Comparison of ENCODE assay signal across 11 cellular contexts in genomic region chr15:64334530-64334929, GRCh38. TPM values are rescaled to one million over a fixed set of nuclear protein-coding genes. Genes with fewer than 3 reads are reported as not detected.
A peak's percentile ranks its signal among the peaks of the same experiment; 100 is the strongest.
DNase-seq lines count a peak whose midpoint lies in the region; ATAC-seq and TF ChIP-seq lines count a peak whose summit lies in the region.
"Had no signal": no experiment of that assay in that cellular context is flagged by ENCODE, and none has a peak within 500 bp of the region (broad histone marks: within the 10 kb centered on the region; RNA-seq: fewer than 3 reads in every experiment).

No MANE protein-coding gene starts in this region.

- peaks cover 21 to 34% (median 29%) of the 10 kb centered on the region in 4 donors for H3K4me1 Mint-ChIP-seq in CD4-positive, CD25-positive, alpha-beta regulatory T cell
- H3K4me1 Mint-ChIP-seq in activated CD4-positive, alpha-beta memory T cell treated with anti-CD3 and anti-CD28 coated beads, Interleukin-2, amount 10 ng/mL, durations not matched to agents 7 days and 5 days: peaks cover 30% of the 10 kb centered on the region
- peaks cover 11% of the 10 kb centered on the region for H3K4me1 Mint-ChIP-seq in MCF 10A (ENCODE audit: insufficient read depth, unreplicated experiment)

- intact Hi-C loops in MCF 10A (cut with micrococcal nuclease): no loop called here

- peaks cover 4% of the 10 kb centered on the region for H3K36me3 Mint-ChIP-seq in CD4-positive, CD25-positive, alpha-beta regulatory T cell
- peaks cover 18% of the 10 kb centered on the region for H3K36me3 Mint-ChIP-seq in activated CD4-positive, alpha-beta memory T cell treated with anti-CD3 and anti-CD28 coated beads, Interleukin-2, amount 10 ng/mL, durations not matched to agents 7 days and 5 days (ENCODE audit: low read depth)
- no peaks in the 10 kb centered on the region for H3K36me3 Mint-ChIP-seq in MCF 10A (ENCODE audit: insufficient read depth, unreplicated experiment)

- H3K9me3 ChIP-seq in CD4-positive, CD25-positive, alpha-beta regulatory T cell (ENCODE audit: control insufficient read depth in 2 of 2, low read length in 2 of 2): no peaks in the 10 kb centered on the region

- no peaks in the 10 kb centered on the region for H3K36me3 ChIP-seq in CD4-positive, CD25-positive, alpha-beta regulatory T cell (ENCODE audit: control insufficient read depth, insufficient read depth, low read length)
- H3K36me3 ChIP-seq: brain microvascular endothelial cell had no signal

- ATAC-seq in CD4-positive, CD25-positive, alpha-beta regulatory T cell (ENCODE audit: low read depth in 2 of 2): peak; percentile 73 to 84
- ATAC-seq: left lobe of liver had no signal

- CTCF ChIA-PET in activated CD4-positive, alpha-beta memory T cell treated with anti-CD3 and anti-CD28 coated beads, Interleukin-2, amount 10 ng/mL, durations not matched to agents 7 days and 5 days (lab: Charles Lee): interaction anchor here (1.1 to 1.6 kb wide), 3 partner anchors 10 to 393 kb away, joined by 3 read pairs; no protein-coding TSS in a partner anchor
- CTCF ChIA-PET in MCF 10A (lab: Yijun Ruan, JAX): interaction anchor here (0.7 kb wide), 1 partner anchor 35 kb away, joined by 3 read pairs; no protein-coding TSS in a partner anchor

- no TSS peak for BruUV-seq in MCF 10A (replicated peaks; lab: Mats Ljungman, UMichigan)

- H3K27me3 ChIP-seq in CD4-positive, CD25-positive, alpha-beta regulatory T cell (ENCODE audit: control insufficient read depth, insufficient read depth, low read length): no peaks in the 10 kb centered on the region
- H3K27me3 ChIP-seq: BLaER1, brain microvascular endothelial cell had no signal

- peak overlapping the region in 1 of 4 donors; percentile 57 for H3K4me3 Mint-ChIP-seq in CD4-positive, CD25-positive, alpha-beta regulatory T cell
- no peak overlapping the region for H3K4me3 Mint-ChIP-seq in activated CD4-positive, alpha-beta memory T cell treated with anti-CD3 and anti-CD28 coated beads, Interleukin-2, amount 10 ng/mL, durations not matched to agents 7 days and 5 days
- H3K4me3 Mint-ChIP-seq in MCF 10A (ENCODE audit: unreplicated experiment): no peak overlapping the region

- TF ChIP-seq CTCF in epithelial cell of esophagus (IDR thresholded peaks at IDR 0.05; ENCODE audit: insufficient read depth, low read depth, low read length, missing control alignments): peak; percentile 7
- no peak for TF ChIP-seq CTCF in MCF 10A (IDR thresholded peaks at IDR 0.05; ENCODE audit: unreplicated experiment)

- H3K27ac ChIP-seq in CD4-positive, CD25-positive, alpha-beta regulatory T cell (ENCODE audit: insufficient read depth, low read length, poor library complexity, severe bottlenecking): no peak overlapping the region
- H3K27ac ChIP-seq: BLaER1, brain microvascular endothelial cell had no signal

- no peak overlapping the region for H3K4me3 ChIP-seq in CD4-positive, CD25-positive, alpha-beta regulatory T cell (ENCODE audit: low read depth, low read length)
- H3K4me3 ChIP-seq in epithelial cell of esophagus (ENCODE audit: low read length): no peak overlapping the region
- H3K4me3 ChIP-seq: BLaER1 had no signal

- POLR2A ChIA-PET in activated CD4-positive, alpha-beta memory T cell treated with anti-CD3 and anti-CD28 coated beads, Interleukin-2, amount 10 ng/mL, durations not matched to agents 7 days and 5 days (lab: Charles Lee): interaction anchor here (1.1 to 2.5 kb wide), 2 partner anchors 14 to 46 kb away, joined by 3 to 7 read pairs; no protein-coding TSS in a partner anchor
- POLR2A ChIA-PET in MCF 10A (lab: Yijun Ruan, JAX): interaction anchor here (0.6 to 1.9 kb wide), 5 partner anchors 9 to 696 kb away, joined by 3 to 6 read pairs (median 3); no protein-coding TSS in a partner anchor

- DNase-seq in CD4-positive, CD25-positive, alpha-beta regulatory T cell: peak; percentile 29 to 67 (median 50)
- DNase-seq in NCI-H510A (lab: John Stamatoyannopoulos, UW): peak; percentile 18
- peak; percentile 39 for DNase-seq in activated CD4-positive, alpha-beta memory T cell treated with anti-CD3 and anti-CD28 coated beads, Interleukin-2, amount 10 ng/mL, durations not matched to agents 7 days and 5 days
- DNase-seq in epithelial cell of esophagus (ENCODE audit: low read depth): peak; percentile 25
- DNase-seq in NCI-H2171 treated with DMSO at 0.1 percent for 48 hours (lab: John Stamatoyannopoulos, UW): no peak
- DNase-seq in NCI-H1436 (lab: John Stamatoyannopoulos, UW): no peak
- no peak for DNase-seq in MCF 10A (ENCODE audit: unreplicated experiment)
- DNase-seq in kidney glomerular epithelial cell (lab: John Stamatoyannopoulos, UW): no peak
- DNase-seq: brain microvascular endothelial cell had no signal

- H3K27ac Mint-ChIP-seq in CD4-positive, CD25-positive, alpha-beta regulatory T cell: peak overlapping the region in 2 of 3 donors; percentile 69 to 87
- H3K27ac Mint-ChIP-seq in activated CD4-positive, alpha-beta memory T cell treated with anti-CD3 and anti-CD28 coated beads, Interleukin-2, amount 10 ng/mL, durations not matched to agents 7 days and 5 days: no peak overlapping the region
- H3K27ac Mint-ChIP-seq in MCF 10A (ENCODE audit: low read depth, unreplicated experiment): no peak overlapping the region

- no peaks in the 10 kb centered on the region for H3K9me3 Mint-ChIP-seq in CD4-positive, CD25-positive, alpha-beta regulatory T cell
- H3K9me3 Mint-ChIP-seq in activated CD4-positive, alpha-beta memory T cell treated with anti-CD3 and anti-CD28 coated beads, Interleukin-2, amount 10 ng/mL, durations not matched to agents 7 days and 5 days: no peaks in the 10 kb centered on the region
- H3K9me3 Mint-ChIP-seq in MCF 10A (ENCODE audit: unreplicated experiment): no peaks in the 10 kb centered on the region

- no peaks in the 10 kb centered on the region for H3K27me3 Mint-ChIP-seq in CD4-positive, CD25-positive, alpha-beta regulatory T cell
- H3K27me3 Mint-ChIP-seq in activated CD4-positive, alpha-beta memory T cell treated with anti-CD3 and anti-CD28 coated beads, Interleukin-2, amount 10 ng/mL, durations not matched to agents 7 days and 5 days: no peaks in the 10 kb centered on the region
- H3K27me3 Mint-ChIP-seq in MCF 10A (ENCODE audit: insufficient read depth, unreplicated experiment): no peaks in the 10 kb centered on the region

- peaks cover 6% of the 10 kb centered on the region for H3K4me1 ChIP-seq in CD4-positive, CD25-positive, alpha-beta regulatory T cell (ENCODE audit: control insufficient read depth, insufficient read depth, low read length, poor library complexity, severe bottlenecking)
- H3K4me1 ChIP-seq: BLaER1 had no signal

RNA-seq across cellular contexts. Expression of gene CSNK1G1, which starts 21.4 kb away (rescaled TPM):
- 27.6 TPM for total RNA-seq in CD4-positive, CD25-positive, alpha-beta regulatory T cell
- 10 to 100 TPM; 14.4 to 18.8 (median 14.8) TPM for polyA plus RNA-seq in CD4-positive, CD25-positive, alpha-beta regulatory T cell
- total RNA-seq in activated CD4-positive, alpha-beta memory T cell treated with anti-CD3 and anti-CD28 coated beads, Interleukin-2, amount 10 ng/mL, durations not matched to agents 7 days and 5 days: 10 to 100 TPM; 27.9 to 28.2 TPM
- total RNA-seq in MCF 10A (2022): 29.1 and 31.0 TPM in 2 replicates

RNA-seq across cellular contexts. Expression of gene PCLAF, which starts 46.7 kb away (rescaled TPM):
- 1.0 TPM for total RNA-seq in CD4-positive, CD25-positive, alpha-beta regulatory T cell
- polyA plus RNA-seq in CD4-positive, CD25-positive, alpha-beta regulatory T cell: 10 to 100 TPM in 2 of 4 donors, 1 to 10 TPM in 2; 9.1 to 27.0 (median 10.8) TPM
- 100 to 1,000 TPM; 110 TPM for total RNA-seq in activated CD4-positive, alpha-beta memory T cell treated with anti-CD3 and anti-CD28 coated beads, Interleukin-2, amount 10 ng/mL, durations not matched to agents 7 days and 5 days
- 8.6 and 22.2 TPM in 2 replicates for total RNA-seq in MCF 10A (2022)

RNA-seq across cellular contexts. Expression of gene TRIP4, which starts 53.1 kb away (rescaled TPM):
- total RNA-seq in CD4-positive, CD25-positive, alpha-beta regulatory T cell: 26.3 TPM
- polyA plus RNA-seq in CD4-positive, CD25-positive, alpha-beta regulatory T cell: 10 to 100 TPM; 29.9 to 47.3 (median 39.9) TPM
- total RNA-seq in activated CD4-positive, alpha-beta memory T cell treated with anti-CD3 and anti-CD28 coated beads, Interleukin-2, amount 10 ng/mL, durations not matched to agents 7 days and 5 days: 10 to 100 TPM; 28.9 to 30.3 TPM
- 19.8 and 26.0 TPM in 2 replicates for total RNA-seq in MCF 10A (2022)

Comparison
In these comparisons a context has a peak if more than half of its experiments do, and no peak if none do; other contexts are left out.
1. DNase-seq: peak in CD4-positive, CD25-positive, alpha-beta regulatory T cell (3 of 3), NCI-H510A (single experiment), activated CD4-positive, alpha-beta memory T cell treated with anti-CD3 and anti-CD28 coated beads, Interleukin-2, amount 10 ng/mL, durations not matched to agents 7 days and 5 days (single experiment) and epithelial cell of esophagus (single experiment); none in NCI-H2171 treated with DMSO at 0.1 percent for 48 hours (single experiment), NCI-H1436 (single experiment), MCF 10A (single experiment) and kidney glomerular epithelial cell (single experiment).
2. H3K27ac Mint-ChIP-seq: peak in CD4-positive, CD25-positive, alpha-beta regulatory T cell (2 of 3); none in activated CD4-positive, alpha-beta memory T cell treated with anti-CD3 and anti-CD28 coated beads, Interleukin-2, amount 10 ng/mL, durations not matched to agents 7 days and 5 days (single experiment) and MCF 10A (single experiment).